3 cellular contexts compared by ENCODE assay signal in genomic region chr21:13515980-13516379, GRCh38.
DNase-seq lines count a peak whose midpoint lies in the region; FAIRE-seq lines count a peak whose summit lies in the region.
"Not testable (repeated sequence)": the region's sequence is repeated elsewhere in the genome, so short reads cannot be mapped to it uniquely, and the experiment has no call there.

No MANE protein-coding gene starts in this region.

- peak; percentile 84 for FAIRE-seq in urothelium cell line (lab: Jason Lieb, UNC)

- DNase-seq in H4 (ENCODE audit: low spot score) (peak; percentile 54), RPMI8226 (peak; percentile 11)
- not testable (repeated sequence) for DNase-seq in urothelium cell line (ENCODE audit: low spot score)
